17 cellular contexts compared by ENCODE assay signal in the genomic region with DNA sequence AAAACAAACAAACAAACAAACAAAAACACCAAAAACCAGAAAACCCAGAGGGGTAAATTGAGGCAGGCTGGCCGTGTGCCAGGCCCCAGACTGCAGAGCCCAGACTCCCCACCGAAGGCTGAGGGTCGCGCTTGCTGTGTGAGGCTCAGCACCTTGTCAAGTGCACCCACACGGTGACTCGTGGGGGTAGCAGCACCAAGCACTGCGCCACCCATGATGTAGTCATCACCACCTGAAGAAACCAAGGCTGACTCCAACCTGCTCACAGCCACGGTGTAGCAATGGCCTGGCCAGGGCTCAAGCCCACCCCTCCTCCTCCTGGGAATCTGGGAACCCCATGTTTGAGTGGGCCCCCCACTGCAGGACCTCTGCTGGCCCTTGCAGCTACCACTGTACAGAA. TPM values are rescaled to one million over a fixed set of nuclear protein-coding genes. Genes with fewer than 3 reads are reported as not detected.
DNase-seq lines count a peak whose midpoint lies in the region; ATAC-seq, FAIRE-seq and TF ChIP-seq lines count a peak whose summit lies in the region.
"Had no signal": no experiment of that assay in that cellular context is flagged by ENCODE, and none has a peak within 500 bp of the region (broad histone marks: within the 10 kb centered on the region; RNA-seq: fewer than 3 reads in every experiment).

No MANE protein-coding gene starts in this region.

- POLR2A ChIA-PET in HEK293 (lab: Yijun Ruan, JAX), result interaction anchor here (0.7 to 2.1 kb wide), 6 partner anchors 12 to 118 kb away, joined by 3 to 9 read pairs (median 4); a partner anchor contains a TSS

- CTCF ChIA-PET in HEK293 (lab: Yijun Ruan, JAX), result interaction anchor here (0.7 to 1.8 kb wide), 4 partner anchors 12 to 314 kb away, joined by 3 to 12 read pairs (median 5); a partner anchor contains a TSS

- H3K27me3 Mint-ChIP-seq in stimulated activated memory B cell treated with anti-CD40 and anti-IgM and Interleukin-4, amounts not matched to agents 10 μg/mL and 1 μg/mL and 100 μg/mL, for 72 hours, result peaks cover 21% of the 10 kb centered on the region
- H3K27me3 Mint-ChIP-seq in stimulated activated naive B cell treated with anti-CD40 and anti-IgM and Interleukin-4, amounts not matched to agents 10 μg/mL and 1 μg/mL and 100 μg/mL, for 72 hours, result peaks cover 4 to 9% of the 10 kb centered on the region in 2 donors
- H3K27me3 Mint-ChIP-seq: brain; effector memory CD8-positive, alpha-beta T cell had no signal

- no peaks in the 10 kb centered on the region for H3K79me2 ChIP-seq in keratinocyte (ENCODE audit: control insufficient read depth, insufficient read depth, low read length)

- peak overlapping the region; percentile 58 for H3K4me2 ChIP-seq in keratinocyte (ENCODE audit: control insufficient read depth, extremely low read depth, insufficient read depth, low read depth, low read length)
- H3K4me2 ChIP-seq: SK-N-SH had no signal

- H3K36me3 ChIP-seq in HEK293 (ENCODE audit: control insufficient read depth in 2 of 2, insufficient read depth in 1 of 2, low read length in 2 of 2), result peaks cover 0 to 10% of the 10 kb centered on the region in 2 experiments; a peak in 1 of 3 replicates
- peaks cover 18% of the 10 kb centered on the region for H3K36me3 ChIP-seq in WERI-Rb-1
- peaks cover 0 to 1% of the 10 kb centered on the region in 2 experiments for H3K36me3 ChIP-seq in keratinocyte (ENCODE audit: control insufficient read depth in 2 of 2, extremely low read depth in 1 of 2, insufficient read depth in 2 of 2, low read length in 2 of 2)

- H3K9me3 Mint-ChIP-seq in stimulated activated memory B cell treated with anti-CD40 and anti-IgM and Interleukin-4, amounts not matched to agents 10 μg/mL and 1 μg/mL and 100 μg/mL, for 72 hours, result no peaks in the 10 kb centered on the region
- no peaks in the 10 kb centered on the region for H3K9me3 Mint-ChIP-seq in stimulated activated naive B cell treated with anti-CD40 and anti-IgM and Interleukin-4, amounts not matched to agents 10 μg/mL and 1 μg/mL and 100 μg/mL, for 72 hours
- H3K9me3 Mint-ChIP-seq: brain; CD8-positive, alpha-beta memory T cell; effector memory CD8-positive, alpha-beta T cell; immature natural killer cell had no signal

- H3K9me1 ChIP-seq in keratinocyte (ENCODE audit: control insufficient read depth, extremely low read depth, insufficient read depth, low read length), result no peaks in the 10 kb centered on the region

- H3K4me3 ChIP-seq in HEK293 (ENCODE audit: low read depth, low read length) (no peak overlapping the region), WERI-Rb-1 (ENCODE audit: low read depth, low read length) (no peak overlapping the region), keratinocyte (ENCODE audit: control insufficient read depth in 2 of 3, extremely low read depth in 1 of 3, insufficient read depth in 2 of 3, low read depth in 1 of 3, low read length in 3 of 3) (peak overlapping the region in 1 of 3 experiments; percentile 34), skin epidermis (no peak overlapping the region)

- H3K9ac ChIP-seq in keratinocyte (ENCODE audit: control insufficient read depth, extremely low read depth, insufficient read depth, low read length), result peak overlapping the region; percentile 37
- H3K9ac ChIP-seq: SK-N-SH had no signal

- no peak for FAIRE-seq in keratinocyte (lab: Jason Lieb, UNC)
- FAIRE-seq: G401.6, GM19239 had no signal

- H3K27me3 ChIP-seq in WERI-Rb-1 (ENCODE audit: insufficient read depth, low read depth, severe bottlenecking) (no peaks in the 10 kb centered on the region), keratinocyte (ENCODE audit: control insufficient read depth, extremely low read depth, insufficient read depth, low read length) (peaks cover 9% of the 10 kb centered on the region)

- TF ChIP-seq CTCF in HEK293 (tag by site-specific recombination; IDR thresholded peaks at IDR 0.05), result no peak
- TF ChIP-seq CTCF in WERI-Rb-1 (IDR thresholded peaks at IDR 0.05; ENCODE audit: low read depth, low read length), result no peak
- TF ChIP-seq CTCF in keratinocyte (optimal IDR thresholded peaks at IDR 0.05 in 1 of 3, IDR thresholded peaks at IDR 0.05 in 1 of 3, conservative IDR thresholded peaks at IDR 0.05 in 1 of 3; ENCODE audit: extremely low read depth in 1 of 3, insufficient read depth in 2 of 3, low read length in 3 of 3), result no peak
- no peak for TF ChIP-seq CTCF in GM13977 (IDR thresholded peaks at IDR 0.05; ENCODE audit: extremely low read depth, insufficient read depth, missing control alignments)

- no peak overlapping the region for H3K27ac Mint-ChIP-seq in stimulated activated memory B cell treated with anti-CD40 and anti-IgM and Interleukin-4, amounts not matched to agents 10 μg/mL and 1 μg/mL and 100 μg/mL, for 72 hours
- no peak overlapping the region for H3K27ac Mint-ChIP-seq in stimulated activated naive B cell treated with anti-CD40 and anti-IgM and Interleukin-4, amounts not matched to agents 10 μg/mL and 1 μg/mL and 100 μg/mL, for 72 hours
- H3K27ac Mint-ChIP-seq: CD8-positive, alpha-beta memory T cell; effector memory CD8-positive, alpha-beta T cell; immature natural killer cell had no signal

- dilution Hi-C loops in keratinocyte (cut with MboI; ENCODE audit: extremely low pct_ligation_motif_present, low sequenced_read_pairs), result no loop called here

- 0 out of 2 replicates have a peak overlapping the region, but pooled peaks have one; percentile 44 for H3K27ac ChIP-seq in HEK293 (ENCODE audit: extremely low read depth, low read depth, low read length)
- H3K27ac ChIP-seq in WERI-Rb-1, result peak overlapping the region; percentile 58
- no peak overlapping the region for H3K27ac ChIP-seq in keratinocyte (ENCODE audit: control insufficient read depth, insufficient read depth, low read length)
- H3K27ac ChIP-seq in skin epidermis, result peak overlapping the region in 14 of 21 experiments; percentile 12 to 94 (median 77)

- no peak overlapping the region for H3K4me3 Mint-ChIP-seq in stimulated activated memory B cell treated with anti-CD40 and anti-IgM and Interleukin-4, amounts not matched to agents 10 μg/mL and 1 μg/mL and 100 μg/mL, for 72 hours
- no peak overlapping the region for H3K4me3 Mint-ChIP-seq in stimulated activated naive B cell treated with anti-CD40 and anti-IgM and Interleukin-4, amounts not matched to agents 10 μg/mL and 1 μg/mL and 100 μg/mL, for 72 hours
- H3K4me3 Mint-ChIP-seq: brain; CD8-positive, alpha-beta memory T cell; effector memory CD8-positive, alpha-beta T cell; immature natural killer cell had no signal

- H3K4me1 ChIP-seq in HEK293 (ENCODE audit: control insufficient read depth, insufficient read depth, low read length) (peaks cover 10% of the 10 kb centered on the region), keratinocyte (ENCODE audit: control insufficient read depth, extremely low read depth, insufficient read depth, low read length) (peaks cover 11% of the 10 kb centered on the region)

- H3K36me3 Mint-ChIP-seq in stimulated activated memory B cell treated with anti-CD40 and anti-IgM and Interleukin-4, amounts not matched to agents 10 μg/mL and 1 μg/mL and 100 μg/mL, for 72 hours, result peaks cover 13% of the 10 kb centered on the region
- H3K36me3 Mint-ChIP-seq in stimulated activated naive B cell treated with anti-CD40 and anti-IgM and Interleukin-4, amounts not matched to agents 10 μg/mL and 1 μg/mL and 100 μg/mL, for 72 hours, result peaks cover 12 to 14% of the 10 kb centered on the region in 2 donors
- H3K36me3 Mint-ChIP-seq: brain, immature natural killer cell had no signal

- H3K9me3 ChIP-seq in HEK293 (ENCODE audit: control insufficient read depth, insufficient read depth, low read depth, low read length) (no peaks in the 10 kb centered on the region), WERI-Rb-1 (ENCODE audit: severe bottlenecking) (no peaks in the 10 kb centered on the region), keratinocyte (ENCODE audit: control insufficient read depth, low read depth, low read length) (no peaks in the 10 kb centered on the region)
- H3K9me3 ChIP-seq: SK-N-SH had no signal

- in situ Hi-C loops in GM13977 (cut with MboI; ENCODE audit: low pct_unique_long_range_greater_than_20kb, low sequenced_read_pairs, unreplicated experiment), result no loop called here

- no peak for DNase-seq in WERI-Rb-1
- no peak for DNase-seq in keratinocyte (ENCODE audit: low read depth, low spot score)
- no peak for DNase-seq in stimulated activated naive B cell treated with anti-CD40 and anti-IgM and Interleukin-4, amounts not matched to agents 10 μg/mL and 1 μg/mL and 100 μg/mL, for 72 hours
- DNase-seq in GM13977 (ENCODE audit: low spot score), result no peak
- DNase-seq: activated CD8-positive, alpha-beta memory T cell treated with anti-CD3 and anti-CD28 coated beads for 24 hours; CD8-positive, alpha-beta memory T cell; effector memory CD8-positive, alpha-beta T cell; immature natural killer cell; NCI-H2227 treated with DMSO at 0.1 percent for 48 hours had no signal

- H3K4me1 Mint-ChIP-seq in stimulated activated memory B cell treated with anti-CD40 and anti-IgM and Interleukin-4, amounts not matched to agents 10 μg/mL and 1 μg/mL and 100 μg/mL, for 72 hours, result peaks cover 6% of the 10 kb centered on the region
- peaks cover 5 to 7% of the 10 kb centered on the region in 2 donors for H3K4me1 Mint-ChIP-seq in stimulated activated naive B cell treated with anti-CD40 and anti-IgM and Interleukin-4, amounts not matched to agents 10 μg/mL and 1 μg/mL and 100 μg/mL, for 72 hours
- H3K4me1 Mint-ChIP-seq: brain had no signal

- peak overlapping the region; percentile 53 for H2AFZ ChIP-seq in keratinocyte (ENCODE audit: control insufficient read depth, low read length)

- no peak for ATAC-seq in GM18861 (IDR thresholded peaks at IDR 0.05; ENCODE audit: unreplicated experiment)
- ATAC-seq in stimulated activated memory B cell treated with anti-CD40 and anti-IgM and Interleukin-4, amounts not matched to agents 10 μg/mL and 1 μg/mL and 100 μg/mL, for 72 hours, result no peak
- ATAC-seq in stimulated activated naive B cell treated with anti-CD40 and anti-IgM and Interleukin-4, amounts not matched to agents 10 μg/mL and 1 μg/mL and 100 μg/mL, for 72 hours (replicated peaks), result no peak
- ATAC-seq: effector memory CD8-positive, alpha-beta T cell had no signal

- no peaks in the 10 kb centered on the region for H4K20me1 ChIP-seq in keratinocyte (ENCODE audit: control insufficient read depth, extremely low read depth, insufficient read depth, low read length)

RNA-seq across cellular contexts. Expression of a gene that starts 11.9 kb away (rescaled TPM):
- polyA plus RNA-seq in keratinocyte, result 17.7 to 29.1 TPM (median 24.4 TPM) in 3 replicates
- 7.5 TPM for polyA plus RNA-seq in keratinocyte (2011; ENCODE audit: low read depth)
- polyA plus RNA-seq in keratinocyte (2011; cell fraction: cytosol; rRNA removed), result 17.8 and 50.3 TPM in 2 replicates
- polyA plus RNA-seq in keratinocyte (2011; cell fraction: nucleus; rRNA removed), result 15.8 and 23.8 TPM in 2 replicates
- polyA plus RNA-seq in keratinocyte (2012; ENCODE audit: low replicate concordance), result 16.7 and 30.2 TPM in 2 replicates
- 6.3 to 11.4 TPM (median 7.9 TPM) in 3 replicates for polyA minus RNA-seq in keratinocyte
- polyA minus RNA-seq in keratinocyte (2011; cell fraction: cytosol; rRNA and poly(A)+ RNA removed), result 41.6 TPM
- 4.5 and 5.0 TPM in 2 replicates for polyA minus RNA-seq in keratinocyte (2011; cell fraction: nucleus; rRNA and poly(A)+ RNA removed)

RNA-seq across cellular contexts. Expression of a gene that starts 13.7 kb away (rescaled TPM):
- polyA plus RNA-seq in keratinocyte, result 0.12 to 0.99 TPM in 2 of 3 replicates, not detected in the other
- polyA plus RNA-seq in keratinocyte (2011; ENCODE audit: low read depth), result not detected
- polyA plus RNA-seq in keratinocyte (2011; cell fraction: cytosol; rRNA removed), result 0.10 and 0.11 TPM in 2 replicates
- polyA plus RNA-seq in keratinocyte (2011; cell fraction: nucleus; rRNA removed), result 1.2 and 1.3 TPM in 2 replicates
- polyA plus RNA-seq in keratinocyte (2012; ENCODE audit: low replicate concordance), result 0.15 and 1.3 TPM in 2 replicates
- not detected in 3 replicates for polyA minus RNA-seq in keratinocyte
- polyA minus RNA-seq in keratinocyte (2011; cell fraction: cytosol; rRNA and poly(A)+ RNA removed), result not detected
- not detected in 2 replicates for polyA minus RNA-seq in keratinocyte (2011; cell fraction: nucleus; rRNA and poly(A)+ RNA removed)
- polyA plus RNA-seq: CD8-positive, alpha-beta memory T cell; immature natural killer cell had no signal

RNA-seq across cellular contexts. Expression of a gene that starts 17.2 kb away (rescaled TPM):
- not detected in 3 replicates for polyA plus RNA-seq in keratinocyte
- not detected for polyA plus RNA-seq in keratinocyte (2011; ENCODE audit: low read depth)
- polyA plus RNA-seq in keratinocyte (2011; cell fraction: cytosol; rRNA removed), result not detected in 2 replicates
- 0.11 and 0.32 TPM in 2 replicates for polyA plus RNA-seq in keratinocyte (2011; cell fraction: nucleus; rRNA removed)
- polyA plus RNA-seq in keratinocyte (2012; ENCODE audit: low replicate concordance), result not detected in 2 replicates
- polyA minus RNA-seq in keratinocyte, result not detected in 3 replicates
- not detected for polyA minus RNA-seq in keratinocyte (2011; cell fraction: cytosol; rRNA and poly(A)+ RNA removed)
- not detected in 2 replicates for polyA minus RNA-seq in keratinocyte (2011; cell fraction: nucleus; rRNA and poly(A)+ RNA removed)
- polyA plus RNA-seq: CD8-positive, alpha-beta memory T cell; immature natural killer cell; SK-N-SH had no signal

RNA-seq across cellular contexts. Expression of a gene that starts 39.2 kb away (rescaled TPM):
- polyA plus RNA-seq in keratinocyte, result 75.2 to 149 TPM (median 110 TPM) in 3 replicates
- polyA plus RNA-seq in keratinocyte (2011; ENCODE audit: low read depth), result 1,303 TPM
- 161 and 187 TPM in 2 replicates for polyA plus RNA-seq in keratinocyte (2011; cell fraction: cytosol; rRNA removed)
- 310 and 353 TPM in 2 replicates for polyA plus RNA-seq in keratinocyte (2011; cell fraction: nucleus; rRNA removed)
- polyA plus RNA-seq in keratinocyte (2012; ENCODE audit: low replicate concordance), result 589 and 687 TPM in 2 replicates
- polyA minus RNA-seq in keratinocyte, result 110 to 568 TPM (median 110 TPM) in 3 replicates
- 263 TPM for polyA minus RNA-seq in keratinocyte (2011; cell fraction: cytosol; rRNA and poly(A)+ RNA removed)
- 229 and 341 TPM in 2 replicates for polyA minus RNA-seq in keratinocyte (2011; cell fraction: nucleus; rRNA and poly(A)+ RNA removed)

RNA-seq across cellular contexts. Expression of a gene that starts 50.0 kb away (rescaled TPM):
- 51.7 to 280 TPM (median 65.7 TPM) in 3 replicates for polyA plus RNA-seq in keratinocyte
- 177 TPM for polyA plus RNA-seq in keratinocyte (2011; ENCODE audit: low read depth)
- 79.2 and 173 TPM in 2 replicates for polyA plus RNA-seq in keratinocyte (2011; cell fraction: cytosol; rRNA removed)
- polyA plus RNA-seq in keratinocyte (2011; cell fraction: nucleus; rRNA removed), result 192 and 235 TPM in 2 replicates
- polyA plus RNA-seq in keratinocyte (2012; ENCODE audit: low replicate concordance), result 180 and 708 TPM in 2 replicates
- polyA minus RNA-seq in keratinocyte, result 26.6 to 165 TPM (median 38.6 TPM) in 3 replicates
- 263 TPM for polyA minus RNA-seq in keratinocyte (2011; cell fraction: cytosol; rRNA and poly(A)+ RNA removed)
- polyA minus RNA-seq in keratinocyte (2011; cell fraction: nucleus; rRNA and poly(A)+ RNA removed), result 52.4 and 54.8 TPM in 2 replicates
